Comparison of ENCODE assay signal across 26 cellular contexts in genomic region chr1:192678099-192678498, GRCh38. TPM values are rescaled to one million over a fixed set of nuclear protein-coding genes. Genes with fewer than 3 reads are reported as not detected.
"Had no signal": no experiment of that assay in that cellular context is flagged by ENCODE, and none has a peak within 500 bp of the region (broad histone marks: within the 10 kb centered on the region; RNA-seq: fewer than 3 reads in every experiment).

No MANE protein-coding gene starts in this region.

- H3K27ac ChIP-seq: HL-60, RWPE1 had no signal

- H3K4me3 ChIP-seq: MG63 had no signal

- ATAC-seq: Panc1, PC-3, T-cell had no signal

- DNase-seq: KBM-7; MG63; NCI-H1092; NCI-H1105 treated with DMSO at 0.1 percent for 48 hours; NCI-H1417 treated with DMSO at 0.1 percent for 48 hours; NCI-H146; NCI-H1694 treated with DMSO at 0.1 percent for 48 hours; NCI-H1930; NCI-H2081; NCI-H2107; NCI-H2171 treated with DMSO at 0.1 percent for 48 hours; NCI-H345; NCI-H446 treated with DMSO at 0.1 percent for 48 hours; NCI-H510A treated with DMSO at 0.1 percent for 48 hours; NCI-H526 treated with DMSO at 0.1 percent for 48 hours; NCI-H748 treated with DMSO at 0.1 percent for 48 hours; NK-92 treated with Interleukin-12 subunit alpha and Interleukin-12 subunit beta, amount 100 ng/mL, for 24 hours; PC-3; SHP77; SK-N-SH; SW 1271; T-cell had no signal

- H3K36me3 ChIP-seq: MG63 had no signal

- H3K27me3 ChIP-seq: MG63 had no signal

- H3K9me3 ChIP-seq: MG63, SK-N-SH had no signal

RNA-seq across cellular contexts. Expression of gene RGS13, which starts 42.2 kb away (rescaled TPM):
- total RNA-seq: SK-MEL-5 had no signal
